1 cellular context compared by ENCODE assay signal in the genomic region with DNA sequence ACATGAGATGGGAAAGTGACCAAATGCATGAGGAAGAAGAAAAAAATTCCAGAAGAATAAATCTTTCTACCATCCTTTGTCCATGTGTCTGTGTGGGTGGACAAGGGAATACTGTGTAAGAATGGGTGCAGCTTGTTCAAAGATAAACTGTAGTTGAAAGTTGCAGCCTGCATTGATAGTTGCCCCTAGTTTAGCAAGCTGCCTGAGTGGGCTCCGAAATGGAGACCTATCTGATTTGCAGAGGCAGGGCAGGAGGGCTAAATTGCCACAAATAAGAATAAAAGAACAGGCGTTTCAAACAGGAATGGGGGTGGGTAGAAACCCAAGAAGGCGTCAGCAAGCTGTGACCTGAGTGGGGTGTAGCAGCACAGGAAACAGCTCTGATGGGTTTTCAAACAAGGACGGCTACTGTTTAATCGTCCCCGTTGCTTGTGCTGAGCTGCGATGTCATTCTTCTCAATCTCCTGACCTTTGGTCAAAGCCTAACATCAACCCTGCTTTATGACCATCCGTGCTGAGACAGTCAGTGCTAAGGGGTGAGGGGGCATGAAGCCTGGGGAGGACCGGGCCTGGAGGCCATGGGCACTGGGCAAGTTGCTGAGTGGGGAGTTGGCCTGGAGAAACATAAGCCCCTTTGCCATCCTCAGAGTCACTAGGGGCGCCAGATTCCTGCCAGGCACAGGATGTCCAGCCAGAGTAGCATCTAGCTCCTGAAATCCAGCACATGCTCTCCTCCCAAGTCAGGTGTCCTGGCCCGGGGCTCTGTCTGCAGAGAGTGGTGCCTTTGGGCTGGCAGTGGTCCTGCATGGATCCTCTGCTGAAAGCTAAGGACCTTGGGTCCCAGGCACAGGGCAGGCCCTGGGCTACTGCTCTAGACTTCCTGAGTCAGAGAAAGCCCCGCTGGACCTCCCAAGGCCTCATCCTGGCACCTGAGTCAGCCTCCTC.
TF ChIP-seq lines count a peak whose summit lies in the region.

No MANE protein-coding gene starts in this region.

TF ChIP-seq in H1, 55 proteins besides CTCF, POLR2A, EP300 and RAD21:
- TF ChIP-seq SP4 (IDR thresholded peaks at IDR 0.05; ENCODE audit: low read length) (no peak), CEBPB (IDR thresholded peaks at IDR 0.05; ENCODE audit: low read depth, low read length) (no peak)
- TF ChIP-seq, protein P1, sequence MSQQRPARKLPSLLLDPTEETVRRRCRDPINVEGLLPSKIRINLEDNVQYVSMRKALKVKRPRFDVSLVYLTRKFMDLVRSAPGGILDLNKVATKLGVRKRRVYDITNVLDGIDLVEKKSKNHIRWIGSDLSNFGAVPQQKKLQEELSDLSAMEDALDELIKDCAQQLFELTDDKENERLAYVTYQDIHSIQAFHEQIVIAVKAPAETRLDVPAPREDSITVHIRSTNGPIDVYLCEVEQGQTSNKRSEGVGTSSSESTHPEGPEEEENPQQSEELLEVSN (IDR thresholded peaks at IDR 0.05), result 0 out of 2 replicates have a peak, but pooled peaks have one; percentile 23
- TF ChIP-seq, protein P2, sequence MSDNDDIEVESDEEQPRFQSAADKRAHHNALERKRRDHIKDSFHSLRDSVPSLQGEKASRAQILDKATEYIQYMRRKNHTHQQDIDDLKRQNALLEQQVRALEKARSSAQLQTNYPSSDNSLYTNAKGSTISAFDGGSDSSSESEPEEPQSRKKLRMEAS (IDR thresholded peaks at IDR 0.05), result peak; percentile 48; the same call in 1 of the 2 replicates
